In genomic region chrX:2642791-2643190, GRCh38 we compare ENCODE assay signal across 24 cellular contexts.
"Had no signal": no experiment of that assay in that cellular context is flagged by ENCODE, and none has a peak within 500 bp of the region (broad histone marks: within the 10 kb centered on the region; RNA-seq: fewer than 3 reads in every experiment).

No MANE protein-coding gene starts in this region.

- H3K27ac ChIP-seq: esophagus squamous epithelium, hepatocyte, ovary, psoas muscle, skin epidermis, thoracic aorta, upper lobe of left lung, VCaP had no signal

- H3K79me2 ChIP-seq: hepatocyte had no signal

- H3K4me2 ChIP-seq: hepatocyte had no signal

- H3K27ac Mint-ChIP-seq: activated CD4-positive, alpha-beta memory T cell treated with anti-CD3 and anti-CD28 coated beads, Interleukin-2, amount 10 ng/mL, durations not matched to agents 7 days and 5 days; brain had no signal

- H2AFZ ChIP-seq: hepatocyte had no signal

- H3K9me3 Mint-ChIP-seq: activated CD4-positive, alpha-beta memory T cell treated with anti-CD3 and anti-CD28 coated beads, Interleukin-2, amount 10 ng/mL, durations not matched to agents 7 days and 5 days; activated naive CD4-positive, alpha-beta T cell treated with anti-CD3 and anti-CD28 coated beads, Interleukin-2, amount 50 U/mL, for 72 hours; brain; naive B cell had no signal

- H3K9me3 ChIP-seq: esophagus squamous epithelium, mucosa of descending colon, ovary, psoas muscle, thoracic aorta, upper lobe of left lung had no signal

- H3K36me3 ChIP-seq: ovary had no signal

- DNase-seq: activated CD4-positive, alpha-beta memory T cell treated with anti-CD3 and anti-CD28 coated beads, Interleukin-2, amount 10 ng/mL, durations not matched to agents 7 days and 5 days; activated CD4-positive, alpha-beta T cell treated with anti-CD3 and anti-CD28 coated beads for 1 hour; activated gamma-delta T cell treated with Interleukin-2 at 50 U/mL for 16 hours; activated T-cell treated with anti-CD3 and anti-CD28 coated beads, Interleukin-2, amount 50 U/mL, for 48 hours; cerebellar nuclear complex; effector CD4-positive, alpha-beta T cell; esophagus squamous epithelium; left cardiac atrium; mesenchymal stem cell; mucosa of descending colon; naive B cell; ovary; psoas muscle; right cardiac atrium; upper lobe of left lung had no signal

- H3K27me3 ChIP-seq: esophagus squamous epithelium, hepatocyte, ovary, upper lobe of left lung had no signal

- H3K4me1 ChIP-seq: esophagus squamous epithelium, psoas muscle, upper lobe of left lung had no signal

- H3K36me3 Mint-ChIP-seq: brain had no signal

- H3K4me1 Mint-ChIP-seq: activated CD4-positive, alpha-beta memory T cell treated with anti-CD3 and anti-CD28 coated beads, Interleukin-2, amount 10 ng/mL, durations not matched to agents 7 days and 5 days; brain; neural crest cell had no signal

- H3K4me3 ChIP-seq: esophagus squamous epithelium, hepatocyte, mucosa of descending colon, ovary, psoas muscle, skin epidermis, thoracic aorta, upper lobe of left lung had no signal

- H3K27me3 Mint-ChIP-seq: activated CD4-positive, alpha-beta memory T cell treated with anti-CD3 and anti-CD28 coated beads, Interleukin-2, amount 10 ng/mL, durations not matched to agents 7 days and 5 days; brain; naive B cell had no signal

- ATAC-seq: left cardiac atrium, mucosa of descending colon, psoas muscle, right cardiac atrium had no signal

- H3K4me3 Mint-ChIP-seq: activated CD4-positive, alpha-beta memory T cell treated with anti-CD3 and anti-CD28 coated beads, Interleukin-2, amount 10 ng/mL, durations not matched to agents 7 days and 5 days; brain; naive B cell; neural crest cell had no signal

- FAIRE-seq: endothelial cell of umbilical vein, islet of Langerhans had no signal
